In the genomic region with DNA sequence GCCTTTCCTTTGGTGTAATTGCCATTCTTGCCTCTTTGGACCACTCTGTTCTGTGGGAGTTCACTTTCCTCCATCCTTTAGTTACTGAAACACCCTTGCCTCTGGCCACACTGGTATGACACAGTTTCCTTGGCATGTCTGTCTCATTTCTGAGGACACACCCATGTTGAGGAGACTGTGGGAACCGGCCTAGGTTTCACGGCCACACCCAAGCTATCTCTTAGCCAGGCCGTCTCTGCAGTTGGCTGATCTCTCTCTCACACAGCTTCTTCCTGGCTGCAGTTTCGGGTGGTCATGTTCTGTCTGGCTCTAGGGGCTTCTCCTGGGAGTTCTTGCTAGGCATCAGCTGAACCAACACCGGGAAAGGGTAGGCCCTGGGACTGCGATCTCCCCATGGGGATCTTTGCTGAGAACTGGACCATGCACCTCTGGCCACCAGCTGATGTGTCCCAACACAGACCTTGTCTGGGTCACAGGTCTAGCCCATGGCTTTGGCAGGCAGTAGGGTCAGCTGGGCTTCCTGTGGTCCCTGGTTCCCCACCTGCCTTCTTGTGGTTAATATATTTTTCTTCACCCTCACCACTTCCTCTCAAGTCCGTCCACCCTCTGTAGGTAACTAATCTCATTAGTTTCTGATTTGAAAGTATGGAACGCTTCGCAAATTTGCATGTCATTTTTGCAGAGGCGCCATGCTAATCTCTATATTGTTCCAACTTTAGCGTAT, we compare ENCODE assay signal across 1 cellular context.
TF ChIP-seq lines count a peak whose summit lies in the region.

No MANE protein-coding gene starts in this region.

TF ChIP-seq in K562, 482 proteins besides CTCF, POLR2A, EP300 and RAD21 (continued from another document):
- TF ChIP-seq ZNF668 (CRISPR knock-in tag; IDR thresholded peaks at IDR 0.05) = 0 out of 2 replicates have a peak, but pooled peaks have one; percentile 25
- no peak for TF ChIP-seq HDAC3 (IDR thresholded peaks at IDR 0.05; ENCODE audit: borderline replicate concordance, partially characterized antibody)
- TF ChIP-seq, protein P1, sequence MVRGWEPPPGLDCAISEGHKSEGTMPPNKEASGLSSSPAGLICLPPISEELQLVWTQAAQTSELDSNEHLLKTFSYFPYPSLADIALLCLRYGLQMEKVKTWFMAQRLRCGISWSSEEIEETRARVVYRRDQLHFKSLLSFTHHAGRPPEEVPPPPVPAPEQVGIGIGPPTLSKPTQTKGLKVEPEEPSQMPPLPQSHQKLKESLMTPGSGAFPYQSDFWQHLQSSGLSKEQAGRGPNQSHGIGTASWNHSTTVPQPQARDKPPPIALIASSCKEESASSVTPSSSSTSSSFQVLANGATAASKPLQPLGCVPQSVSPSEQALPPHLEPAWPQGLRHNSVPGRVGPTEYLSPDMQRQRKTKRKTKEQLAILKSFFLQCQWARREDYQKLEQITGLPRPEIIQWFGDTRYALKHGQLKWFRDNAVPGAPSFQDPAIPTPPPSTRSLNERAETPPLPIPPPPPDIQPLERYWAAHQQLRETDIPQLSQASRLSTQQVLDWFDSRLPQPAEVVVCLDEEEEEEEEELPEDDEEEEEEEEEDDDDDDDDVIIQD (CRISPR knock-in tag; IDR thresholded peaks at IDR 0.05) = no peak
- no peak for TF ChIP-seq DMBX1 (CRISPR knock-in tag; IDR thresholded peaks at IDR 0.05; ENCODE audit: borderline replicate concordance)
- no peak for TF ChIP-seq NFIX (CRISPR knock-in tag; IDR thresholded peaks at IDR 0.05; ENCODE audit: low read depth)
- peak; percentile 47 for TF ChIP-seq NFIC (IDR thresholded peaks at IDR 0.05)
- TF ChIP-seq CBFA2T2 (conservative IDR thresholded peaks at IDR 0.05) = peak; percentile 74
- peak; percentile 58 for TF ChIP-seq MTA2 (IDR thresholded peaks at IDR 0.05; ENCODE audit: low read depth)
- 0 out of 2 replicates have a peak, but pooled peaks have one; percentile 17 for TF ChIP-seq CXXC5 (CRISPR knock-in tag; IDR thresholded peaks at IDR 0.05)
- peak; percentile 90 for TF ChIP-seq KLF1 (tag; IDR thresholded peaks at IDR 0.05)
- TF ChIP-seq KLF16 (IDR thresholded peaks at IDR 0.05) = peak; percentile 48; the same call in 1 of the 2 replicates
- TF ChIP-seq, protein P2, sequence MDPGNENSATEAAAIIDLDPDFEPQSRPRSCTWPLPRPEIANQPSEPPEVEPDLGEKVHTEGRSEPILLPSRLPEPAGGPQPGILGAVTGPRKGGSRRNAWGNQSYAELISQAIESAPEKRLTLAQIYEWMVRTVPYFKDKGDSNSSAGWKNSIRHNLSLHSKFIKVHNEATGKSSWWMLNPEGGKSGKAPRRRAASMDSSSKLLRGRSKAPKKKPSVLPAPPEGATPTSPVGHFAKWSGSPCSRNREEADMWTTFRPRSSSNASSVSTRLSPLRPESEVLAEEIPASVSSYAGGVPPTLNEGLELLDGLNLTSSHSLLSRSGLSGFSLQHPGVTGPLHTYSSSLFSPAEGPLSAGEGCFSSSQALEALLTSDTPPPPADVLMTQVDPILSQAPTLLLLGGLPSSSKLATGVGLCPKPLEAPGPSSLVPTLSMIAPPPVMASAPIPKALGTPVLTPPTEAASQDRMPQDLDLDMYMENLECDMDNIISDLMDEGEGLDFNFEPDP (CRISPR knock-in tag; IDR thresholded peaks at IDR 0.05) = no peak
- 0 out of 2 replicates have a peak, but pooled peaks have one; percentile 18 for TF ChIP-seq MIER1 (IDR thresholded peaks at IDR 0.05; ENCODE audit: low read depth)
- peak; percentile 86 for TF ChIP-seq CBFA2T3 (IDR thresholded peaks at IDR 0.05)
- peak; percentile 51; the same call in 1 of the 2 replicates for TF ChIP-seq KLF13 (tag; IDR thresholded peaks at IDR 0.05; ENCODE audit: borderline replicate concordance, low read depth)
